11 cellular contexts compared by ENCODE assay signal in genomic region chr9:41095060-41095459, GRCh38. TPM values are rescaled to one million over a fixed set of nuclear protein-coding genes. Genes with fewer than 3 reads are reported as not detected.
"Had no signal": no experiment of that assay in that cellular context is flagged by ENCODE, and none has a peak within 500 bp of the region (broad histone marks: within the 10 kb centered on the region; RNA-seq: fewer than 3 reads in every experiment).

No MANE protein-coding gene starts in this region.

RNA-seq across cellular contexts. Expression of gene FOXD4L6, which starts 33.4 kb away (rescaled TPM):
- total RNA-seq: activated T-helper 2 cell treated with anti-CD3 and anti-CD28 coated beads, Interferon-gamma antibody, Interleukin-2, Interleukin-4, amounts not matched to agents 10 μg/mL and 5 μg/mL and 100 μg/mL, durations not matched to agents 14 hours and 24 hours and 36 hours; ascending aorta; foreskin keratinocyte; glomerular endothelial cell; kidney epithelial cell; left ventricle myocardium inferior; psoas muscle; right atrium auricular region; skeletal muscle tissue; transverse colon; vagina had no signal
